Comparison of ENCODE assay signal across 8 cellular contexts in genomic region chr5:73387630-73388370, GRCh38.
A peak's percentile ranks its signal among the peaks of the same experiment; 100 is the strongest.
DNase-seq lines count a peak whose midpoint lies in the region; ATAC-seq, FAIRE-seq and TF ChIP-seq lines count a peak whose summit lies in the region.

No MANE protein-coding gene starts in this region.

- H2AK5ac ChIP-seq in mesenchymal stem cell (ENCODE audit: low read length, severe bottlenecking): no peak overlapping the region

- H3K4me3 ChIP-seq in OCI-LY7 (ENCODE audit: low read depth, low read length, poor library complexity, severe bottlenecking) (no peak overlapping the region), mesenchymal stem cell (ENCODE audit: insufficient read depth in 1 of 2, low read depth in 1 of 2, low read length in 2 of 2) (no peak overlapping the region), kidney (ENCODE audit: low read length in 2 of 2) (no peak overlapping the region), upper lobe of left lung (no peak overlapping the region)

- H2BK5ac ChIP-seq in mesenchymal stem cell (ENCODE audit: low read depth, low read length, poor library complexity, severe bottlenecking): no peak overlapping the region

- H3K4me2 ChIP-seq in OCI-LY7 (ENCODE audit: low read length) (no peak overlapping the region), mesenchymal stem cell (ENCODE audit: low read length, poor library complexity, severe bottlenecking) (no peak overlapping the region)

- H3K27me3 ChIP-seq in mesenchymal stem cell (ENCODE audit: control insufficient read depth in 1 of 2, insufficient read depth in 1 of 2, low read length in 2 of 2) (peaks cover 0 to 18% of the 10 kb centered on the region in 2 experiments), upper lobe of left lung (peaks cover 0 to 6% (median 1%) of the 10 kb centered on the region in 4 donors)

- H3K14ac ChIP-seq in mesenchymal stem cell (ENCODE audit: low read length in 2 of 2): no peak overlapping the region

- ATAC-seq in GM18868 (IDR thresholded peaks at IDR 0.05; ENCODE audit: unreplicated experiment) (peak; percentile 65), HG03025 (IDR thresholded peaks at IDR 0.05; ENCODE audit: low FRiP score, unreplicated experiment) (peak; percentile 98), upper lobe of left lung (ENCODE audit: low FRiP score in 2 of 2) (no peak)

- H3K9me2 ChIP-seq in OCI-LY7 (ENCODE audit: insufficient read depth, low read length): no peaks in the 10 kb centered on the region

- WGBS in mesenchymal stem cell: 10% methylated on average over 6 of the region's 7 CpGs
- WGBS in upper lobe of left lung, 2 donors: 21 to 32% methylated on average over 7 of the region's 7 CpGs

- no peaks in the 10 kb centered on the region for H4K20me1 ChIP-seq in OCI-LY7 (ENCODE audit: insufficient read depth, low read length)

- no peak overlapping the region for H4K8ac ChIP-seq in mesenchymal stem cell (ENCODE audit: low read length)

- TF ChIP-seq CTCF in OCI-LY7 (conservative IDR thresholded peaks at IDR 0.05; ENCODE audit: low read length) (no peak), kidney (IDR thresholded peaks at IDR 0.05; ENCODE audit: borderline replicate concordance, extremely low read depth, insufficient read depth) (no peak), upper lobe of left lung (IDR thresholded peaks at IDR 0.05) (no peak)

- no peaks in the 10 kb centered on the region for H3K79me2 ChIP-seq in OCI-LY7 (ENCODE audit: insufficient read depth, low read depth, low read length)

- H3K79me1 ChIP-seq in mesenchymal stem cell (replicated peaks; ENCODE audit: low read length, poor library complexity, severe bottlenecking): no peaks in the 10 kb centered on the region

- no peak overlapping the region for H2AFZ ChIP-seq in OCI-LY7 (ENCODE audit: low read length)
- no peak overlapping the region for H2AFZ ChIP-seq in mesenchymal stem cell (ENCODE audit: low read depth, low read length)

- BruUV-seq in OCI-LY7 (replicated peaks; lab: Mats Ljungman, UMichigan): no TSS peak

- no peak overlapping the region for H2BK12ac ChIP-seq in mesenchymal stem cell (ENCODE audit: low read length in 2 of 2)

- H3K9me3 ChIP-seq in OCI-LY7 (ENCODE audit: low read length): peaks cover 15% of the 10 kb centered on the region
- H3K9me3 ChIP-seq in mesenchymal stem cell (ENCODE audit: control insufficient read depth, low read length): peaks cover 35% of the 10 kb centered on the region
- H3K9me3 ChIP-seq in kidney (ENCODE audit: control insufficient read depth in 1 of 2, low read length in 2 of 2): peaks cover 0 to 9% of the 10 kb centered on the region in 2 donors
- H3K9me3 ChIP-seq in upper lobe of left lung: peaks cover 17 to 22% (median 18%) of the 10 kb centered on the region in 4 donors

- H3K36me3 ChIP-seq in OCI-LY7 (ENCODE audit: insufficient read depth, low read length) (no peaks in the 10 kb centered on the region), mesenchymal stem cell (ENCODE audit: control insufficient read depth in 1 of 2, insufficient read depth in 2 of 2, low read depth in 1 of 2, low read length in 2 of 2) (no peaks in the 10 kb centered on the region), kidney (ENCODE audit: control insufficient read depth in 1 of 2, insufficient read depth in 2 of 2, low read length in 2 of 2) (no peaks in the 10 kb centered on the region), upper lobe of left lung (no peaks in the 10 kb centered on the region)

- H3K27ac ChIP-seq in OCI-LY7 (ENCODE audit: low read depth, low read length, poor library complexity, severe bottlenecking) (no peak overlapping the region), mesenchymal stem cell (ENCODE audit: low read length, poor library complexity, severe bottlenecking) (peak overlapping the region; percentile 67), kidney (ENCODE audit: low read depth in 2 of 2, low read length in 2 of 2) (no peak overlapping the region), upper lobe of left lung (no peak overlapping the region)

- CTCF ChIA-PET in OCI-LY7 (lab: Charles Lee; ENCODE audit: unreplicated experiment): no interaction called here

- H3K9ac ChIP-seq in mesenchymal stem cell (ENCODE audit: low read length) (no peak overlapping the region), kidney (ENCODE audit: low read length in 2 of 2) (no peak overlapping the region)

- no peak overlapping the region for H2BK120ac ChIP-seq in mesenchymal stem cell (ENCODE audit: low read depth, low read length)

- H3K23ac ChIP-seq in mesenchymal stem cell (ENCODE audit: low read length in 2 of 2): no peak overlapping the region

- no peak for TF ChIP-seq EP300 in upper lobe of left lung (IDR thresholded peaks at IDR 0.05)

- no peak overlapping the region for H3K18ac ChIP-seq in mesenchymal stem cell (ENCODE audit: low read depth in 1 of 2, low read length in 2 of 2)

- H2BK15ac ChIP-seq in mesenchymal stem cell (ENCODE audit: low read depth, poor library complexity, severe bottlenecking): no peak overlapping the region

- TF ChIP-seq POLR2A in upper lobe of left lung (IDR thresholded peaks at IDR 0.05): no peak

- peak overlapping the region in 1 of 2 experiments; percentile 26 for H3K4ac ChIP-seq in mesenchymal stem cell (ENCODE audit: low read depth in 1 of 2, low read length in 2 of 2)

- intact Hi-C loops in OCI-LY7 (cut with micrococcal nuclease; ENCODE audit: unreplicated experiment): no loop called here
- intact Hi-C loops in kidney (cut with DNase I): no loop called here

- FAIRE-seq in kidney (lab: Jason Lieb, UNC): no peak

- H3K4me1 ChIP-seq in OCI-LY7 (ENCODE audit: insufficient read depth, low read length, poor library complexity, severe bottlenecking) (no peaks in the 10 kb centered on the region), mesenchymal stem cell (ENCODE audit: control insufficient read depth, insufficient read depth, low read depth, low read length) (peaks cover 4% of the 10 kb centered on the region), kidney (ENCODE audit: control insufficient read depth in 1 of 2, insufficient read depth in 1 of 2, low read depth in 1 of 2, low read length in 2 of 2) (peaks cover 5% of the 10 kb centered on the region in 2 donors), upper lobe of left lung (no peaks in the 10 kb centered on the region)

- H4K91ac ChIP-seq in mesenchymal stem cell (ENCODE audit: low read length): no peak overlapping the region

- POLR2A ChIA-PET in OCI-LY7 (lab: Charles Lee): interaction anchor here (0.7 kb wide), 1 partner anchor 1874 kb away, joined by 4 read pairs; no protein-coding TSS in a partner anchor

- peak; percentile 69 for DNase-seq in A172 (ENCODE audit: low spot score)
- peak; percentile 57 for DNase-seq in OCI-LY7 (ENCODE audit: low spot score)
- peak; percentile 54 for DNase-seq in mesenchymal stem cell
- no peak for DNase-seq in SIG-M5 treated with dmso at 0.1 percent for 504 hours (lab: John Stamatoyannopoulos, UW; ENCODE audit: unreplicated experiment)
- no peak for DNase-seq in kidney
- no peak for DNase-seq in upper lobe of left lung

Comparison
In these comparisons a context has a peak if more than half of its experiments do, and no peak if none do; other contexts are left out.
1. DNase-seq: peak in A172 (single experiment), OCI-LY7 (single experiment) and mesenchymal stem cell (single experiment); none in SIG-M5 treated with dmso at 0.1 percent for 504 hours (single experiment), kidney (single experiment) and upper lobe of left lung (0 of 2).
2. ATAC-seq: peak in GM18868 (single experiment) and HG03025 (single experiment); none in upper lobe of left lung (0 of 2).